9 cellular contexts compared by ENCODE assay signal in the genomic region with DNA sequence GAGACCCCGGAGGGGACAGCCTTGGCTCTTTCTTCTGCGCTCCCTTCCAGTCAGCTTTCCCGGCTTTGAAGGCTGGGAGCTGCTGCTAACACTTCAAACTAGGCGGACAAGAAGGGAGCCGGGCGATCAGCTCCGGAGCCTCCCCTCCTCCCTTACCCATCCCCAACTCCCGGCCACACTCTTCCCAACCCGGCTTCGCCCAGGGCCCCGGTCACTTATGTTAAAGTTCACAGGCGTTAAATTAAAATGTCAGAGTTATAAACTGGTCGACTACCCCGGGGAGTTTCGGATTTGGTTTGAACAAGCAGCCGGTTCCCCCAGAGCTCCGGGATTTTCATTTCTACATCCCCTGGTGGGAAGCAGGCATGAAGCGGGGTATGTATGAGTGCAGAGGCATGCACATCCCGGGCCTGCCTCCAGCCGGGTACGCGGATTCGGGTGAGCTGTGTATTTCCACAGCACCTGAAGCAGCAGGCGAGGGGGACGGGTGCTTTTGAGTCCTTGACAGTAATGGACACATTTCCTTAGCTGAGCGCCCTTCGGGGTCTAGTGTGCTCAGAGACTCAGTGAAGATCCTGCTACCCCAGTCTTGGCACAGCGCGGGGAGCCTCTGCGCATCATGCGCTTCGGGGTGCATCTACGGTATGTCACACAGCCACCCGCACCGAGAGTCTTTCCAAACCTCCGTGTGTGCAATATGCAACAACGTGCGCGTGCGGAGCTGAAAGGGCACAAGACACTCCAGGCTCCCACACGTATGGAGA. TPM values are rescaled to one million over a fixed set of nuclear protein-coding genes. Genes with fewer than 3 reads are reported as not detected.
DNase-seq lines count a peak whose midpoint lies in the region; ATAC-seq and TF ChIP-seq lines count a peak whose summit lies in the region.
"Had no signal": no experiment of that assay in that cellular context is flagged by ENCODE, and none has a peak within 500 bp of the region (broad histone marks: within the 10 kb centered on the region; RNA-seq: fewer than 3 reads in every experiment).

No MANE protein-coding gene starts in this region.

- H3K27me3 ChIP-seq in tibial artery, result no peaks in the 10 kb centered on the region

- peaks cover 9% of the 10 kb centered on the region for H3K4me1 Mint-ChIP-seq in activated T-cell treated with anti-CD3 and anti-CD28 coated beads, Interleukin-2, amount 50 U/mL, for 72 hours (ENCODE audit: low read depth)
- H3K4me1 Mint-ChIP-seq in activated T-cell treated with anti-CD3 and anti-CD28 coated beads, Interleukin-2, amount 50 U/mL, for 4 hours (ENCODE audit: low read depth), result peaks cover 10% of the 10 kb centered on the region
- H3K4me1 Mint-ChIP-seq in endothelial cell (ENCODE audit: unreplicated experiment), result peaks cover 34% of the 10 kb centered on the region

- H3K36me3 ChIP-seq in tibial artery, result no peaks in the 10 kb centered on the region

- intact Hi-C loops in tibial artery (cut with DNase I; ENCODE audit: low total_unique reads), result no loop called here

- peak overlapping the region; percentile 96 to 98 for H3K27ac ChIP-seq in tibial artery

- peaks cover 0 to 1% of the 10 kb centered on the region in 2 donors for H3K9me3 Mint-ChIP-seq in activated T-cell treated with anti-CD3 and anti-CD28 coated beads, Interleukin-2, amount 50 U/mL, for 72 hours
- H3K9me3 Mint-ChIP-seq in activated T-cell treated with anti-CD3 and anti-CD28 coated beads, Interleukin-2, amount 50 U/mL, for 4 hours, result no peaks in the 10 kb centered on the region
- H3K9me3 Mint-ChIP-seq in endothelial cell (ENCODE audit: unreplicated experiment), result no peaks in the 10 kb centered on the region

- ATAC-seq in activated T-cell treated with anti-CD3 and anti-CD28 coated beads, Interleukin-2, amount 50 U/mL, for 72 hours (replicated peaks in 1 of 2), result peak; percentile 14 to 18
- no peak for ATAC-seq in activated T-cell treated with anti-CD3 and anti-CD28 coated beads, Interleukin-2, amount 50 U/mL, for 4 hours
- no peak for ATAC-seq in GM21723 (IDR thresholded peaks at IDR 0.05; ENCODE audit: unreplicated experiment)

- H3K36me3 Mint-ChIP-seq in activated T-cell treated with anti-CD3 and anti-CD28 coated beads, Interleukin-2, amount 50 U/mL, for 72 hours (ENCODE audit: insufficient read depth in 2 of 2), result no peaks in the 10 kb centered on the region
- no peaks in the 10 kb centered on the region for H3K36me3 Mint-ChIP-seq in activated T-cell treated with anti-CD3 and anti-CD28 coated beads, Interleukin-2, amount 50 U/mL, for 4 hours (ENCODE audit: insufficient read depth)
- no peaks in the 10 kb centered on the region for H3K36me3 Mint-ChIP-seq in endothelial cell (ENCODE audit: low read depth, unreplicated experiment)

- H3K9me3 ChIP-seq in tibial artery, result no peaks in the 10 kb centered on the region

- peak overlapping the region; percentile 90 to 93 for H3K4me3 Mint-ChIP-seq in activated T-cell treated with anti-CD3 and anti-CD28 coated beads, Interleukin-2, amount 50 U/mL, for 72 hours
- H3K4me3 Mint-ChIP-seq in activated T-cell treated with anti-CD3 and anti-CD28 coated beads, Interleukin-2, amount 50 U/mL, for 4 hours, result no peak overlapping the region
- peak overlapping the region; percentile 88 for H3K4me3 Mint-ChIP-seq in endothelial cell (ENCODE audit: unreplicated experiment)

- H3K4me1 ChIP-seq in tibial artery, result peaks cover 0 to 16% (median 5%) of the 10 kb centered on the region in 4 donors

- no peak for TF ChIP-seq CTCF in endothelial cell (IDR thresholded peaks at IDR 0.05; ENCODE audit: unreplicated experiment)
- no peak for TF ChIP-seq CTCF in tibial artery (IDR thresholded peaks at IDR 0.05)

- peaks cover 77% of the 10 kb centered on the region for H3K27me3 Mint-ChIP-seq in activated T-cell treated with anti-CD3 and anti-CD28 coated beads, Interleukin-2, amount 50 U/mL, for 72 hours (ENCODE audit: low read depth)
- H3K27me3 Mint-ChIP-seq in activated T-cell treated with anti-CD3 and anti-CD28 coated beads, Interleukin-2, amount 50 U/mL, for 4 hours (ENCODE audit: low read depth), result peaks cover 47% of the 10 kb centered on the region
- peaks cover 13% of the 10 kb centered on the region for H3K27me3 Mint-ChIP-seq in endothelial cell (ENCODE audit: unreplicated experiment)

- H3K4me3 ChIP-seq in tibial artery, result peak overlapping the region; percentile 70 to 81

- H3K27ac Mint-ChIP-seq in activated T-cell treated with anti-CD3 and anti-CD28 coated beads, Interleukin-2, amount 50 U/mL, for 72 hours, result no peak overlapping the region
- no peak overlapping the region for H3K27ac Mint-ChIP-seq in endothelial cell (ENCODE audit: unreplicated experiment)

- DNase-seq in activated T-cell treated with anti-CD3 and anti-CD28 coated beads, Interleukin-2, amount 50 U/mL, for 72 hours, result peak in 1 of 2 donors; percentile 9
- DNase-seq in activated T-cell treated with anti-CD3 and anti-CD28 coated beads, Interleukin-2, amount 50 U/mL, for 4 hours, result no peak
- DNase-seq in endothelial cell (ENCODE audit: low spot score), result peak; percentile 28
- peak; percentile 71 for DNase-seq in midbrain (lab: John Stamatoyannopoulos, UW)
- peak; percentile 57 to 71 for DNase-seq in tibial artery
- DNase-seq in NCI-H187 treated with DMSO at 0.1 percent for 48 hours (lab: John Stamatoyannopoulos, UW), result no peak
- DNase-seq in NK-92 treated with Interleukin-12 subunit alpha and Interleukin-12 subunit beta, amount 100 ng/mL, for 24 hours (lab: John Stamatoyannopoulos, UW), result no peak

RNA-seq across cellular contexts. Expression of a gene that starts 0.9 kb away (rescaled TPM):
- under 1 TPM; 0.14 to 0.21 TPM for total RNA-seq in activated T-cell treated with anti-CD3 and anti-CD28 coated beads, Interleukin-2, amount 50 U/mL, for 72 hours
- under 1 TPM in 1 of 3 donors, not detected in 2; 0.08 TPM for total RNA-seq in activated T-cell treated with anti-CD3 and anti-CD28 coated beads, Interleukin-2, amount 50 U/mL, for 4 hours
- 0.97 TPM for total RNA-seq in endothelial cell (ENCODE audit: unreplicated experiment)
- total RNA-seq: T-helper 1 cell treated with Interleukin-12 subunit alpha and Interleukin-12 subunit beta and Interleukin-4 antibody, amounts not matched to agents 30 ng/mL and 1 ng/mL, for 36 hours had no signal

Comparison
In these comparisons a context has a peak if more than half of its experiments do, and no peak if none do; other contexts are left out.
1. ATAC-seq: peak in activated T-cell treated with anti-CD3 and anti-CD28 coated beads, Interleukin-2, amount 50 U/mL, for 72 hours (2 of 2); none in activated T-cell treated with anti-CD3 and anti-CD28 coated beads, Interleukin-2, amount 50 U/mL, for 4 hours (0 of 2) and GM21723 (single experiment).
2. DNase-seq: peak in endothelial cell (single experiment), midbrain (single experiment) and tibial artery (2 of 2); none in activated T-cell treated with anti-CD3 and anti-CD28 coated beads, Interleukin-2, amount 50 U/mL, for 4 hours (single experiment), NCI-H187 treated with DMSO at 0.1 percent for 48 hours (single experiment) and NK-92 treated with Interleukin-12 subunit alpha and Interleukin-12 subunit beta, amount 100 ng/mL, for 24 hours (single experiment).